ENCODE assay signal across 20 cellular contexts in the genomic region with DNA sequence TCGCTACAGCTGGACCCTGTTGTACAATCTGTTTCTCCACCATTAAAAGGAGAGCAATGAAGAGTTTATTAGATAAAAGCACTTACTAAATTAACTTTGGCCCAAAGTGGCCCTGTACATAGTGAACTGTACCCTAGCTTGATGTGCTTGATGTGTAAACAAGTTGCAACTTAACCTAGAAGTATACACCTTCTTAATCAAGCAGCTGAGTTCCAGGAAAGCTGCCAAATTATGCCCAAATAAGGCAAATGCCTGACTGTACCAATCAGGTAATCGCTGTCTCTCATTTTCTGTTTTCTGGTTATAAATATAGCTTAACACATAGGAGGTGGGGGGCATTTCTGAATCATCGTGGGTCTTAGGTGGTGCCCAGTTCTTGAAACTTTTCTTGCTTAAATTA.
"Had no signal": no experiment of that assay in that cellular context is flagged by ENCODE, and none has a peak within 500 bp of the region (broad histone marks: within the 10 kb centered on the region; RNA-seq: fewer than 3 reads in every experiment).

No MANE protein-coding gene starts in this region.

- H3K4me3 ChIP-seq: cardiac muscle cell, pancreas, psoas muscle, right atrium auricular region, upper lobe of right lung had no signal

- FAIRE-seq: endometrium, keratinocyte, pancreas had no signal

- H3K9me3 ChIP-seq: neutrophil, pancreas, psoas muscle, right atrium auricular region, upper lobe of right lung had no signal

- H3K4me3 Mint-ChIP-seq: activated CD4-positive, alpha-beta memory T cell treated with anti-CD3 and anti-CD28 coated beads for 36 hours; activated naive CD4-positive, alpha-beta T cell treated with anti-CD3 and anti-CD28 coated beads, Interleukin-2, amount 10 ng/mL, durations not matched to agents 7 days and 5 days; nephron had no signal

- H3K27ac ChIP-seq: cardiac muscle cell, neutrophil, pancreas, psoas muscle, right atrium auricular region, upper lobe of right lung had no signal

- H3K36me3 Mint-ChIP-seq: activated CD4-positive, alpha-beta memory T cell treated with anti-CD3 and anti-CD28 coated beads for 36 hours; activated naive CD4-positive, alpha-beta T cell treated with anti-CD3 and anti-CD28 coated beads, Interleukin-2, amount 10 ng/mL, durations not matched to agents 7 days and 5 days had no signal

- H3K4me1 Mint-ChIP-seq: activated naive CD4-positive, alpha-beta T cell treated with anti-CD3 and anti-CD28 coated beads, Interleukin-2, amount 10 ng/mL, durations not matched to agents 7 days and 5 days; nephron had no signal

- H3K9me3 Mint-ChIP-seq: activated CD4-positive, alpha-beta memory T cell treated with anti-CD3 and anti-CD28 coated beads for 36 hours; activated naive CD4-positive, alpha-beta T cell treated with anti-CD3 and anti-CD28 coated beads, Interleukin-2, amount 10 ng/mL, durations not matched to agents 7 days and 5 days; nephron had no signal

- H3K27ac Mint-ChIP-seq: activated CD4-positive, alpha-beta memory T cell treated with anti-CD3 and anti-CD28 coated beads for 36 hours; activated naive CD4-positive, alpha-beta T cell treated with anti-CD3 and anti-CD28 coated beads, Interleukin-2, amount 10 ng/mL, durations not matched to agents 7 days and 5 days; nephron had no signal

- DNase-seq: activated CD4-positive, alpha-beta memory T cell treated with anti-CD3 and anti-CD28 coated beads for 36 hours; activated CD4-positive, alpha-beta T cell treated with anti-CD3 and anti-CD28 coated beads for 48 hours; activated effector memory CD4-positive, alpha-beta T cell treated with anti-CD3 and anti-CD28 coated beads, Interleukin-2, amount 50 U/mL, for 16 hours; activated naive CD4-positive, alpha-beta T cell treated with anti-CD3 and anti-CD28 coated beads, Interleukin-2, amount 10 ng/mL, durations not matched to agents 7 days and 5 days; erythroblast; foreskin fibroblast; left colon; mesenchymal stem cell; pancreas; psoas muscle; stimulated activated CD4-positive, alpha-beta T cell treated with anti-CD3 and anti-CD28 coated beads, Interleukin-12 subunit alpha, Interleukin-12 subunit beta, amount 100 ng/mL, for 4 hours; stimulated activated CD4-positive, alpha-beta T cell treated with anti-CD3 and anti-CD28 coated beads, Interleukin-4, amount 100 ng/mL, for 4 hours; stimulated activated naive CD8-positive, alpha-beta T cell treated with anti-CD3 and anti-CD28 coated beads, Interleukin-15, Interleukin-2, amounts not matched to agents 100 U/mL and 50 U/mL, for 24 hours; upper lobe of right lung had no signal

- H3K4me1 ChIP-seq: pancreas, psoas muscle, right atrium auricular region, upper lobe of right lung had no signal

- H3K27me3 Mint-ChIP-seq: activated CD4-positive, alpha-beta memory T cell treated with anti-CD3 and anti-CD28 coated beads for 36 hours had no signal

- H3K36me3 ChIP-seq: cardiac muscle cell, neutrophil, pancreas, right atrium auricular region, upper lobe of right lung had no signal

- ATAC-seq: left colon; pancreas; psoas muscle; stimulated activated naive CD8-positive, alpha-beta T cell treated with anti-CD3 and anti-CD28 coated beads, Interleukin-15, Interleukin-2, amounts not matched to agents 100 U/mL and 50 U/mL, for 24 hours; upper lobe of right lung had no signal

- H3K27me3 ChIP-seq: cardiac muscle cell, neutrophil, pancreas, right atrium auricular region, upper lobe of right lung had no signal
